Comparison of ENCODE assay signal across 17 cellular contexts in the genomic region with DNA sequence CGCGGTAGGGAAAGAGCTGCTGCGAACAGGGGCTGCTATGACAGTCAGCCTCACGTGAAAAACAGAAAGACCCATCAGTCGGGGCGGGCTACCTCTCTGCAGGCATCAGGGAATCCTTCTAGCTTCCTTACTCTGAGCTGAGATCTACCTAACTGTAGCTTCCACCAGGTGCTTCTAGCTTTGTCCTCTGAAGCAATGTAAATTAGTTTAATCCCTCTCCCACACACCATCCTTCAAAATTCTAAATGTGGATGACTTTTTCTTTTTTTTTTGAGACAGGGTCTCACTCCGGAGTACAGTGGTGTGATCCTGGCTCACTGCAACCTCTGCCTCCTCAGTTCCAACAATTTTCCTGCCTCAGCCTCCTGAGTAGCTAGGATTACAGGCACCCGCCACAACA.
DNase-seq lines count a peak whose midpoint lies in the region; ATAC-seq, FAIRE-seq and TF ChIP-seq lines count a peak whose summit lies in the region.
"Had no signal": no experiment of that assay in that cellular context is flagged by ENCODE, and none has a peak within 500 bp of the region (broad histone marks: within the 10 kb centered on the region; RNA-seq: fewer than 3 reads in every experiment).

No MANE protein-coding gene starts in this region.

- WGBS in A549 (ENCODE audit: missing lambda C conversion rate) = 76% methylated on average over 8 of the region's 8 CpGs
- WGBS in hepatocyte (ENCODE audit: low lambda C conversion rate, missing lambda C conversion rate) = 77% methylated on average over 8 of the region's 8 CpGs
- 81% methylated on average over 8 of the region's 8 CpGs for WGBS in SK-N-SH (ENCODE audit: low lambda C conversion rate)

- H3K27ac ChIP-seq in A549 (peak overlapping the region; percentile 63 to 73; a peak in 4 of 6 replicates), hepatocyte (peak overlapping the region; percentile 42), SK-N-SH (ENCODE audit: low read depth in 2 of 2, low read length in 1 of 2) (no peak overlapping the region)
- H3K27ac ChIP-seq: 22Rv1, BLaER1, HL-60 had no signal

- H3K79me2 ChIP-seq in hepatocyte = no peaks in the 10 kb centered on the region
- H3K79me2 ChIP-seq in SK-N-SH (ENCODE audit: insufficient read depth) = no peaks in the 10 kb centered on the region

- H3K4me2 ChIP-seq in A549 = no peak overlapping the region
- no peak overlapping the region for H3K4me2 ChIP-seq in hepatocyte
- H3K4me2 ChIP-seq in SK-N-SH = no peak overlapping the region
- H3K4me2 ChIP-seq: BLaER1 had no signal

- CTCF ChIA-PET in A549 (lab: Yijun Ruan, JAX) = interaction anchor here (0.6 to 1.7 kb wide), 4 partner anchors 19 to 675 kb away, joined by 3 to 6 read pairs (median 3); no protein-coding TSS in a partner anchor
- CTCF ChIA-PET in SK-N-SH (lab: Yijun Ruan, JAX) = interaction anchor here (0.6 to 1.7 kb wide), 4 partner anchors 107 to 368 kb away, joined by 3 to 6 read pairs (median 3); no protein-coding TSS in a partner anchor

- TF ChIP-seq CTCF in A549 (IDR thresholded peaks at IDR 0.05) (no peak), hepatocyte (IDR thresholded peaks at IDR 0.05; ENCODE audit: poor library complexity) (no peak), osteocyte (IDR thresholded peaks at IDR 0.05) (no peak), SK-N-SH (IDR thresholded peaks at IDR 0.05) (no peak)

- intact Hi-C loops in activated CD4-positive, alpha-beta T cell treated with anti-CD3 and anti-CD28 coated beads, Interleukin-2, amount 10 ng/mL, durations not matched to agents 24 days and 14 days (cut with micrococcal nuclease) = no loop called here

- no peak for TF ChIP-seq RAD21 in A549 (conservative IDR thresholded peaks at IDR 0.05 in 1 of 2, IDR thresholded peaks at IDR 0.05 in 1 of 2)
- no peak for TF ChIP-seq RAD21 in SK-N-SH (IDR thresholded peaks at IDR 0.05; ENCODE audit: low read length)

- H2AFZ ChIP-seq in hepatocyte = no peak overlapping the region
- H2AFZ ChIP-seq in SK-N-SH (ENCODE audit: low read depth) = no peak overlapping the region

- H3K27me3 Mint-ChIP-seq in osteocyte (ENCODE audit: unreplicated experiment) = no peaks in the 10 kb centered on the region
- no peaks in the 10 kb centered on the region for H3K27me3 Mint-ChIP-seq in activated CD4-positive, alpha-beta T cell treated with anti-CD3 and anti-CD28 coated beads, Interleukin-2, amount 10 ng/mL, durations not matched to agents 24 days and 14 days
- H3K27me3 Mint-ChIP-seq: CD4-positive, alpha-beta memory T cell had no signal

- no peak for ATAC-seq in A549

- H4K20me1 ChIP-seq in hepatocyte (ENCODE audit: insufficient read depth, poor library complexity, severe bottlenecking) (no peaks in the 10 kb centered on the region), SK-N-SH (ENCODE audit: insufficient read depth) (no peaks in the 10 kb centered on the region)
- H4K20me1 ChIP-seq: BLaER1 had no signal

- no peaks in the 10 kb centered on the region for H3K9me2 ChIP-seq in hepatocyte (replicated peaks; ENCODE audit: insufficient read depth)
- H3K9me2 ChIP-seq in SK-N-SH = no peaks in the 10 kb centered on the region

- H3K4me3 ChIP-seq in A549 = no peak overlapping the region
- no peak overlapping the region for H3K4me3 ChIP-seq in hepatocyte
- H3K4me3 ChIP-seq in SK-N-SH (ENCODE audit: low read depth in 2 of 2, low read length in 1 of 2) = no peak overlapping the region
- H3K4me3 ChIP-seq: BLaER1 had no signal

- peaks cover 20% of the 10 kb centered on the region for H3K4me1 Mint-ChIP-seq in osteocyte (ENCODE audit: unreplicated experiment)
- H3K4me1 Mint-ChIP-seq in activated CD4-positive, alpha-beta T cell treated with anti-CD3 and anti-CD28 coated beads, Interleukin-2, amount 10 ng/mL, durations not matched to agents 24 days and 14 days = no peaks in the 10 kb centered on the region
- H3K4me1 Mint-ChIP-seq: CD4-positive, alpha-beta memory T cell had no signal

- H3K4me3 Mint-ChIP-seq in osteocyte (ENCODE audit: unreplicated experiment) = no peak overlapping the region
- H3K4me3 Mint-ChIP-seq in activated CD4-positive, alpha-beta T cell treated with anti-CD3 and anti-CD28 coated beads, Interleukin-2, amount 10 ng/mL, durations not matched to agents 24 days and 14 days = no peak overlapping the region
- H3K4me3 Mint-ChIP-seq: CD14-positive monocyte; CD4-positive, alpha-beta memory T cell; HFFc6 had no signal

- H3K9me3 ChIP-seq in A549 (no peaks in the 10 kb centered on the region), hepatocyte (ENCODE audit: low read depth) (no peaks in the 10 kb centered on the region), SK-N-SH (no peaks in the 10 kb centered on the region)
- H3K9me3 ChIP-seq: BLaER1 had no signal

- peaks cover 9% of the 10 kb centered on the region for H3F3A ChIP-seq in SK-N-SH (replicated peaks; ENCODE audit: insufficient read depth)

- peaks cover 15% of the 10 kb centered on the region; the same call in 2 of the 3 replicates for H3K4me1 ChIP-seq in A549
- H3K4me1 ChIP-seq in hepatocyte (ENCODE audit: insufficient read depth) = peaks cover 14% of the 10 kb centered on the region
- peaks cover 8 to 15% of the 10 kb centered on the region in 2 experiments; a peak in 3 of 4 replicates for H3K4me1 ChIP-seq in SK-N-SH (ENCODE audit: control insufficient read depth in 1 of 2, insufficient read depth in 2 of 2, low read depth in 1 of 2, low read length in 1 of 2)

- H3K9ac ChIP-seq in SK-N-SH = no peak overlapping the region
- H3K9ac ChIP-seq: BLaER1 had no signal

- no peak for FAIRE-seq in A549 (lab: Jason Lieb, UNC)

- H3K27me3 ChIP-seq in hepatocyte = no peaks in the 10 kb centered on the region
- no peaks in the 10 kb centered on the region for H3K27me3 ChIP-seq in SK-N-SH (ENCODE audit: insufficient read depth)
- H3K27me3 ChIP-seq: BLaER1 had no signal

- no peaks in the 10 kb centered on the region for H3K36me3 Mint-ChIP-seq in osteocyte (ENCODE audit: unreplicated experiment)
- H3K36me3 Mint-ChIP-seq in activated CD4-positive, alpha-beta T cell treated with anti-CD3 and anti-CD28 coated beads, Interleukin-2, amount 10 ng/mL, durations not matched to agents 24 days and 14 days (ENCODE audit: low read depth) = no peaks in the 10 kb centered on the region
- H3K36me3 Mint-ChIP-seq: CD14-positive monocyte; CD4-positive, alpha-beta memory T cell had no signal

- POLR2A ChIA-PET in A549 (lab: Yijun Ruan, JAX) = no interaction called here
- POLR2A ChIA-PET in SK-N-SH (lab: Yijun Ruan, JAX) = interaction anchor here (0.6 kb wide), 1 partner anchor 82 kb away, joined by 3 read pairs; no protein-coding TSS in a partner anchor

- DNase-seq in A549 (ENCODE audit: low read depth in 1 of 2, low spot score in 1 of 2) = no peak
- DNase-seq in NCI-H526 treated with DMSO at 0.1 percent for 48 hours (lab: John Stamatoyannopoulos, UW) = peak; percentile 6
- no peak for DNase-seq in hepatocyte (ENCODE audit: low spot score)
- peak; percentile 27 for DNase-seq in osteocyte (ENCODE audit: extremely low spot score, unreplicated experiment)
- DNase-seq in SK-N-SH = no peak
- DNase-seq in NCI-H2107 (lab: John Stamatoyannopoulos, UW) = no peak
- DNase-seq in activated CD4-positive, alpha-beta T cell treated with anti-CD3 and anti-CD28 coated beads, Interleukin-2, amount 10 ng/mL, durations not matched to agents 24 days and 14 days = no peak
- DNase-seq: Calu3; CD4-positive, alpha-beta memory T cell; DMS79 treated with DMSO at 0.1 percent for 48 hours; GF-D8; HCEC 1CT; HFFc6 had no signal

- H3K36me3 ChIP-seq in hepatocyte (replicated peaks; ENCODE audit: insufficient read depth, low read depth) = no peaks in the 10 kb centered on the region
- no peaks in the 10 kb centered on the region for H3K36me3 ChIP-seq in SK-N-SH (replicated peaks in 1 of 2; ENCODE audit: control insufficient read depth in 1 of 2, insufficient read depth in 2 of 2, low read length in 1 of 2)
- H3K36me3 ChIP-seq: BLaER1 had no signal

- TF ChIP-seq EP300 in A549 (IDR thresholded peaks at IDR 0.05) (no peak), SK-N-SH (IDR thresholded peaks at IDR 0.05; ENCODE audit: borderline replicate concordance in 1 of 2, low read depth in 1 of 2, low read length in 1 of 2) (no peak)

- no peak overlapping the region for H3K27ac Mint-ChIP-seq in osteocyte (ENCODE audit: unreplicated experiment)
- no peak overlapping the region for H3K27ac Mint-ChIP-seq in activated CD4-positive, alpha-beta T cell treated with anti-CD3 and anti-CD28 coated beads, Interleukin-2, amount 10 ng/mL, durations not matched to agents 24 days and 14 days
- H3K27ac Mint-ChIP-seq: CD4-positive, alpha-beta memory T cell had no signal

- no peaks in the 10 kb centered on the region for H3K9me3 Mint-ChIP-seq in osteocyte (ENCODE audit: unreplicated experiment)
- H3K9me3 Mint-ChIP-seq in activated CD4-positive, alpha-beta T cell treated with anti-CD3 and anti-CD28 coated beads, Interleukin-2, amount 10 ng/mL, durations not matched to agents 24 days and 14 days = no peaks in the 10 kb centered on the region
- H3K9me3 Mint-ChIP-seq: CD14-positive monocyte, HFFc6 had no signal

- TF ChIP-seq POLR2A in A549 (IDR thresholded peaks at IDR 0.05; ENCODE audit: low read length) = no peak

TF ChIP-seq in A549, 52 proteins besides CTCF, POLR2A, EP300 and RAD21 (continues in another document):
- TF ChIP-seq CEBPB (IDR thresholded peaks at IDR 0.05) = no peak
- TF ChIP-seq CBX8 (IDR thresholded peaks at IDR 0.05) = no peak
- no peak for TF ChIP-seq ESRRA (IDR thresholded peaks at IDR 0.05; ENCODE audit: borderline replicate concordance, low read length)
- TF ChIP-seq KDM5A (IDR thresholded peaks at IDR 0.05) = no peak
- TF ChIP-seq FOXS1 (CRISPR knock-in tag; IDR thresholded peaks at IDR 0.05) = no peak
- TF ChIP-seq ZFP36 (IDR thresholded peaks at IDR 0.05; ENCODE audit: borderline replicate concordance, partially characterized antibody) = no peak
- TF ChIP-seq NPAS2 (CRISPR knock-in tag; IDR thresholded peaks at IDR 0.05; ENCODE audit: borderline replicate concordance) = no peak
- TF ChIP-seq HOXB5 (CRISPR knock-in tag; IDR thresholded peaks at IDR 0.05) = no peak

TF ChIP-seq in SK-N-SH, 30 proteins besides CTCF, POLR2A, EP300 and RAD21 (continues in another document):
- no peak for TF ChIP-seq RCOR1 (IDR thresholded peaks at IDR 0.05; ENCODE audit: low read length)

Comparison
In these comparisons a context has a peak if more than half of its experiments do, and no peak if none do; other contexts are left out.
1. DNase-seq: peak in NCI-H526 treated with DMSO at 0.1 percent for 48 hours (single experiment) and osteocyte (single experiment); none in A549 (0 of 2), hepatocyte (single experiment), SK-N-SH (single experiment), NCI-H2107 (single experiment) and activated CD4-positive, alpha-beta T cell treated with anti-CD3 and anti-CD28 coated beads, Interleukin-2, amount 10 ng/mL, durations not matched to agents 24 days and 14 days (single experiment).
2. H3K27ac ChIP-seq: peak in A549 (2 of 2) and hepatocyte (single experiment); none in SK-N-SH (0 of 2).